Comparison of ENCODE assay signal across 17 cellular contexts in genomic region chr15:64636541-64636940, GRCh38.
DNase-seq lines count a peak whose midpoint lies in the region; ATAC-seq and TF ChIP-seq lines count a peak whose summit lies in the region.
"Had no signal": no experiment of that assay in that cellular context is flagged by ENCODE, and none has a peak within 500 bp of the region (broad histone marks: within the 10 kb centered on the region; RNA-seq: fewer than 3 reads in every experiment).

No MANE protein-coding gene starts in this region.

- H3K9me3 ChIP-seq in CD4-positive, alpha-beta memory T cell (ENCODE audit: control insufficient read depth in 1 of 2, low read length in 2 of 2) = no peaks in the 10 kb centered on the region
- H3K9me3 ChIP-seq in mesodermal cell (ENCODE audit: control insufficient read depth, low read length) (no peaks in the 10 kb centered on the region), upper lobe of left lung (no peaks in the 10 kb centered on the region)
- H3K9me3 ChIP-seq: right atrium auricular region, uterus had no signal

- peak overlapping the region; percentile 54 for H3K9ac ChIP-seq in KMS-11

- H3K4me2 ChIP-seq in KMS-11 = peak overlapping the region; percentile 74

- H4K20me1 ChIP-seq in KMS-11 (ENCODE audit: insufficient read depth) = no peaks in the 10 kb centered on the region

- H3K4me3 Mint-ChIP-seq in CD4-positive, alpha-beta memory T cell = peak overlapping the region in 3 of 8 donors; percentile 20 to 86 (median 80)
- H3K4me3 Mint-ChIP-seq: activated B cell treated with CpG ODN at 0.5 μM for 24 hours; activated CD8-positive, alpha-beta memory T cell treated with anti-CD3 and anti-CD28 coated beads, Interleukin-2, amount 10 ng/mL, durations not matched to agents 7 days and 5 days; activated naive CD4-positive, alpha-beta T cell treated with anti-CD3 and anti-CD28 coated beads, Interleukin-2, amount 50 U/mL, for 24 hours had no signal

- CTCF ChIA-PET in CD4-positive, alpha-beta memory T cell (lab: Charles Lee; ENCODE audit: partially characterized antibody) = interaction anchor here (1.0 to 3.1 kb wide), 3 partner anchors 8 to 209 kb away, joined by 3 to 16 read pairs (median 8); no protein-coding TSS in a partner anchor

- TF ChIP-seq POLR2A in upper lobe of left lung (IDR thresholded peaks at IDR 0.05) = no peak

- intact Hi-C loops in CD4-positive, alpha-beta memory T cell (cut with micrococcal nuclease) = no loop called here

- peaks cover 82% of the 10 kb centered on the region for H3K4me1 ChIP-seq in CD4-positive, alpha-beta memory T cell (ENCODE audit: insufficient read depth, low read length)
- peaks cover 100% of the 10 kb centered on the region for H3K4me1 ChIP-seq in KMS-11 (ENCODE audit: low read depth, poor library complexity, severe bottlenecking)
- H3K4me1 ChIP-seq in mesodermal cell (ENCODE audit: control insufficient read depth, insufficient read depth, low read length, poor library complexity, severe bottlenecking) = peaks cover 27% of the 10 kb centered on the region
- H3K4me1 ChIP-seq in upper lobe of left lung = peaks cover 44 to 72% (median 44%) of the 10 kb centered on the region in 4 donors
- H3K4me1 ChIP-seq in foreskin keratinocyte = peaks cover 16% of the 10 kb centered on the region

- DNase-seq in CD4-positive, alpha-beta memory T cell = no peak
- DNase-seq in choroid plexus epithelial cell (ENCODE audit: low read depth) (peak; percentile 36), NCI-H1694 (lab: John Stamatoyannopoulos, UW) (no peak), upper lobe of left lung (no peak), foreskin keratinocyte (no peak), AG20443 (ENCODE audit: low spot score) (no peak)
- DNase-seq: activated B cell treated with CpG ODN at 0.5 μM for 24 hours; activated CD8-positive, alpha-beta memory T cell treated with anti-CD3 and anti-CD28 coated beads, Interleukin-2, amount 10 ng/mL, durations not matched to agents 7 days and 5 days; AML-193; MV-4-11; stimulated activated CD4-positive, alpha-beta T cell treated with anti-CD3 and anti-CD28 coated beads, Interleukin-2, amount 100 ng/mL, for 48 hours; SW 1271; uterus had no signal

- H3K4me1 Mint-ChIP-seq in CD4-positive, alpha-beta memory T cell = peaks cover 46 to 75% (median 59%) of the 10 kb centered on the region in 4 donors

- WGBS in mesodermal cell (ENCODE audit: insufficient coverage in 2 of 2), 2 experiments = 100% methylated on average over 1 of the region's 2 CpGs
- 94% methylated on average over 2 of the region's 2 CpGs for WGBS in upper lobe of left lung, 2 donors

- ATAC-seq in upper lobe of left lung (ENCODE audit: low FRiP score in 2 of 2) (no peak), foreskin keratinocyte (no peak)
- ATAC-seq: activated CD8-positive, alpha-beta memory T cell treated with anti-CD3 and anti-CD28 coated beads, Interleukin-2, amount 10 ng/mL, durations not matched to agents 7 days and 5 days had no signal

- peaks cover 14 to 19% of the 10 kb centered on the region in 2 donors for H3K36me3 Mint-ChIP-seq in CD4-positive, alpha-beta memory T cell

- POLR2A ChIA-PET in CD4-positive, alpha-beta memory T cell (lab: Charles Lee; ENCODE audit: partially characterized antibody) = interaction anchor here (1.1 to 4.1 kb wide), 3 partner anchors 13 to 27 kb away, joined by 3 to 24 read pairs (median 4); no protein-coding TSS in a partner anchor

- no peak for TF ChIP-seq CTCF in KMS-11 (conservative IDR thresholded peaks at IDR 0.05; ENCODE audit: low read depth, low read length)
- TF ChIP-seq CTCF in choroid plexus epithelial cell (conservative IDR thresholded peaks at IDR 0.05; ENCODE audit: low read depth, low read length) = no peak
- TF ChIP-seq CTCF in upper lobe of left lung (IDR thresholded peaks at IDR 0.05) = no peak
- no peak for TF ChIP-seq CTCF in foreskin keratinocyte (conservative IDR thresholded peaks at IDR 0.05)

- no peaks in the 10 kb centered on the region for H3K27me3 ChIP-seq in CD4-positive, alpha-beta memory T cell (ENCODE audit: insufficient read depth, low read length)
- H3K27me3 ChIP-seq in KMS-11 (ENCODE audit: insufficient read depth, low read depth) (no peaks in the 10 kb centered on the region), upper lobe of left lung (no peaks in the 10 kb centered on the region), foreskin keratinocyte (no peaks in the 10 kb centered on the region)
- H3K27me3 ChIP-seq: right atrium auricular region, uterus had no signal

- H3K27me3 Mint-ChIP-seq in CD4-positive, alpha-beta memory T cell = no peaks in the 10 kb centered on the region
- H3K27me3 Mint-ChIP-seq: activated B cell treated with CpG ODN at 0.5 μM for 24 hours; activated CD8-positive, alpha-beta memory T cell treated with anti-CD3 and anti-CD28 coated beads, Interleukin-2, amount 10 ng/mL, durations not matched to agents 7 days and 5 days; activated naive CD4-positive, alpha-beta T cell treated with anti-CD3 and anti-CD28 coated beads, Interleukin-2, amount 50 U/mL, for 24 hours had no signal

- peak overlapping the region in 5 of 7 donors; percentile 20 to 88 (median 65) for H3K27ac Mint-ChIP-seq in CD4-positive, alpha-beta memory T cell
- H3K27ac Mint-ChIP-seq: activated B cell treated with CpG ODN at 0.5 μM for 24 hours; activated CD8-positive, alpha-beta memory T cell treated with anti-CD3 and anti-CD28 coated beads, Interleukin-2, amount 10 ng/mL, durations not matched to agents 7 days and 5 days; activated naive CD4-positive, alpha-beta T cell treated with anti-CD3 and anti-CD28 coated beads, Interleukin-2, amount 50 U/mL, for 24 hours had no signal

- H2AFZ ChIP-seq in KMS-11 (ENCODE audit: low read depth) = no peak overlapping the region

- peaks cover 0 to 9% (median 3%) of the 10 kb centered on the region in 8 donors for H3K9me3 Mint-ChIP-seq in CD4-positive, alpha-beta memory T cell

- no peak for TF ChIP-seq EP300 in upper lobe of left lung (IDR thresholded peaks at IDR 0.05)

- H3K27ac ChIP-seq in CD4-positive, alpha-beta memory T cell (ENCODE audit: low read depth, low read length) = no peak overlapping the region
- H3K27ac ChIP-seq in KMS-11 = peak overlapping the region; percentile 87
- H3K27ac ChIP-seq in mesodermal cell (ENCODE audit: low read depth, low read length, severe bottlenecking) = peak overlapping the region; percentile 97
- H3K27ac ChIP-seq in upper lobe of left lung = peak overlapping the region in 2 of 4 donors; percentile 58 to 62
- H3K27ac ChIP-seq in foreskin keratinocyte = no peak overlapping the region

- H3K36me3 ChIP-seq in CD4-positive, alpha-beta memory T cell (ENCODE audit: insufficient read depth, low read length) = no peaks in the 10 kb centered on the region
- no peaks in the 10 kb centered on the region for H3K36me3 ChIP-seq in KMS-11 (ENCODE audit: insufficient read depth)
- H3K36me3 ChIP-seq in mesodermal cell (ENCODE audit: control insufficient read depth, insufficient read depth, low read length) = peaks cover 19% of the 10 kb centered on the region
- no peaks in the 10 kb centered on the region for H3K36me3 ChIP-seq in upper lobe of left lung
- H3K36me3 ChIP-seq: right atrium auricular region, uterus had no signal

- peaks cover 90% of the 10 kb centered on the region for H3K79me2 ChIP-seq in KMS-11 (ENCODE audit: insufficient read depth, low read depth)

- H3K4me3 ChIP-seq in CD4-positive, alpha-beta memory T cell (ENCODE audit: low read length in 2 of 2) = no peak overlapping the region
- H3K4me3 ChIP-seq in KMS-11 (IDR thresholded peaks at IDR 0.05; ENCODE audit: insufficient read depth, low read depth, low read length) = no peak overlapping the region
- H3K4me3 ChIP-seq in choroid plexus epithelial cell (ENCODE audit: low read depth, low read length) = no peak overlapping the region
- no peak overlapping the region for H3K4me3 ChIP-seq in mesodermal cell (ENCODE audit: extremely low read depth, insufficient read depth, low read length, poor library complexity, severe bottlenecking)
- no peak overlapping the region for H3K4me3 ChIP-seq in upper lobe of left lung
- H3K4me3 ChIP-seq: right atrium auricular region, uterus had no signal

Comparison
In these comparisons a context has a peak if more than half of its experiments do, and no peak if none do; other contexts are left out.
1. H3K27ac ChIP-seq: peak in KMS-11 (single experiment) and mesodermal cell (single experiment); none in CD4-positive, alpha-beta memory T cell (single experiment) and foreskin keratinocyte (single experiment).